In the genomic region with DNA sequence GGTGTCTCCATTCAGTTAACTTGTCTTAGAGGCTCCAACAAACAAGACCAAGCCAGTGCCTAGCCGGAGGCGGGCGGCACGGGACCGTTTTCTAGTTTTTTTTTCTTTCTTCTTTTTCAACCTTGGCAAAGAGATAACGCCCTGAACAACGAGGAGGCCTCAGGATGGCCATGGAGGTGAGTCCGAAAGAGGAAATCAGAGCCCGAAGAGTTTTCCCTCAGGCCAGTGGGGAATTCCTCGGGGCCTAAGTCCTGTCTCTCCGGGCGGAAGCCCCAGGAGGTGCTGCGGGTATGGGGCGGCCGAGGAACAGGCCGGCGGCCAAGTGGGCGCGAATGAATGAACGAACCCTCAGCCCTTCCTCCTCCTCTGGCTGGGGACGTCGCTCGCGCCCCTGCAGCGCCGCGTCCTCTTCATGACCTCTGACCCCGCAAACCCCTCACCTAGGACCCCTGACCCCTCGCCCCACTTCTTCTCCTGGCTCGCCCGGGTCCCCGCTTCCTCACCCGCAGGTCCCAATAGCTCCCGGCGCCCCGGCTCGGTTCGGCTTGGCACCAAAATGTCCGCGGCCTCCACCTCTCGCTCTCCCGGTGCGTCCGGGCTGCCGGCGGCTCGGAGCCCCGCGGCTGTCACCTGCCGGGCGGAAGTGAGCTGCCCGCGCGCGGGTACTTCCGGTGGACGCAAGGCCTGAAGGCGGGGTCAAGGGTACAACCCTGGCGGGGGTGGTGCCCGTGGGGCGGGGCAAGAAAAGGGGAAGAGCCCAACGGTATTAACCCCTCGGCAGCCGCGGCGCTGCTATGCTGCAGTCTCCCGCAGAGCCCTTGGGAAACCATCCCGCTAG, we compare ENCODE assay signal across 1 cellular context.
TF ChIP-seq lines count a peak whose summit lies in the region.

A gene (minus strand): TSS at position 650 of the 838 bp plus-strand sequence. CDS start 21,327 bp downstream, outside the sequence.

TF ChIP-seq in HepG2, 621 proteins besides CTCF, POLR2A, EP300 and RAD21 (continued from another document and continues in another):
- TF ChIP-seq, protein P1, sequence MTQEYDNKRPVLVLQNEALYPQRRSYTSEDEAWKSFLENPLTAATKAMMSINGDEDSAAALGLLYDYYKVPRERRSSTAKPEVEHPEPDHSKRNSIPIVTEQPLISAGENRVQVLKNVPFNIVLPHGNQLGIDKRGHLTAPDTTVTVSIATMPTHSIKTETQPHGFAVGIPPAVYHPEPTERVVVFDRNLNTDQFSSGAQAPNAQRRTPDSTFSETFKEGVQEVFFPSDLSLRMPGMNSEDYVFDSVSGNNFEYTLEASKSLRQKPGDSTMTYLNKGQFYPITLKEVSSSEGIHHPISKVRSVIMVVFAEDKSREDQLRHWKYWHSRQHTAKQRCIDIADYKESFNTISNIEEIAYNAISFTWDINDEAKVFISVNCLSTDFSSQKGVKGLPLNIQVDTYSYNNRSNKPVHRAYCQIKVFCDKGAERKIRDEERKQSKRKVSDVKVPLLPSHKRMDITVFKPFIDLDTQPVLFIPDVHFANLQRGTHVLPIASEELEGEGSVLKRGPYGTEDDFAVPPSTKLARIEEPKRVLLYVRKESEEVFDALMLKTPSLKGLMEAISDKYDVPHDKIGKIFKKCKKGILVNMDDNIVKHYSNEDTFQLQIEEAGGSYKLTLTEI (CRISPR knock-in tag; conservative IDR thresholded peaks at IDR 0.05) = no peak
- TF ChIP-seq REXO4 (CRISPR knock-in tag; IDR thresholded peaks at IDR 0.05; ENCODE audit: borderline replicate concordance) (no peak), ERF (CRISPR knock-in tag; IDR thresholded peaks at IDR 0.05) (peak; percentile 83; the same call in 1 of the 2 replicates), JUN (CRISPR knock-in tag; IDR thresholded peaks at IDR 0.05) (no peak), MIER3 (CRISPR knock-in tag; IDR thresholded peaks at IDR 0.05; ENCODE audit: borderline replicate concordance) (peak; percentile 78; the same call in 1 of the 2 replicates), ZEB1 (IDR thresholded peaks at IDR 0.05; ENCODE audit: insufficient replicate concordance, low read depth) (peak; percentile 80), YEATS2 (CRISPR knock-in tag; IDR thresholded peaks at IDR 0.05; ENCODE audit: borderline replicate concordance) (peak; percentile 72; the same call in 1 of the 2 replicates), NR2C2 (CRISPR knock-in tag; IDR thresholded peaks at IDR 0.05; ENCODE audit: borderline replicate concordance) (peak; percentile 96), ZNF777 (CRISPR knock-in tag; IDR thresholded peaks at IDR 0.05) (peak; percentile 22; the same call in 1 of the 2 replicates), TCF12 (IDR thresholded peaks at IDR 0.05) (no peak), TCF12 (CRISPR knock-in tag; IDR thresholded peaks at IDR 0.05) (0 out of 2 replicates have a peak, but pooled peaks have one; percentile 80), GATA4 (IDR thresholded peaks at IDR 0.05; ENCODE audit: borderline replicate concordance, low read depth) (no peak), ARHGAP35 (CRISPR knock-in tag; IDR thresholded peaks at IDR 0.05; ENCODE audit: borderline replicate concordance) (peak; percentile 85; the same call in 1 of the 2 replicates), HNRNPH1 (optimal IDR thresholded peaks at IDR 0.05; ENCODE audit: low read depth, low read length) (no peak), HIVEP1 (CRISPR knock-in tag; IDR thresholded peaks at IDR 0.05) (peak; percentile 86), ZNF274 (CRISPR knock-in tag; IDR thresholded peaks at IDR 0.05) (0 out of 2 replicates have a peak, but pooled peaks have one; percentile 52), TBX2 (CRISPR knock-in tag; IDR thresholded peaks at IDR 0.05; ENCODE audit: borderline replicate concordance) (peak; percentile 87), ZNF451 (CRISPR knock-in tag; IDR thresholded peaks at IDR 0.05) (no peak; the same call in 1 of the 2 replicates), GABPA (IDR thresholded peaks at IDR 0.05; ENCODE audit: low read depth, low read length) (peak; percentile 97), GABPA (CRISPR knock-in tag; IDR thresholded peaks at IDR 0.05; ENCODE audit: low read depth) (peak; percentile 92), SPEN (CRISPR knock-in tag; IDR thresholded peaks at IDR 0.05; ENCODE audit: low read depth) (peak; percentile 37; the same call in 1 of the 2 replicates), GABPB1 (CRISPR knock-in tag; IDR thresholded peaks at IDR 0.05) (peak; percentile 98), ZNF33B (CRISPR knock-in tag; IDR thresholded peaks at IDR 0.05) (0 out of 2 replicates have a peak, but pooled peaks have one; percentile 35), EED (CRISPR knock-in tag; IDR thresholded peaks at IDR 0.05) (no peak), NPAS2 (CRISPR knock-in tag; IDR thresholded peaks at IDR 0.05; ENCODE audit: borderline replicate concordance) (no peak), SALL1 (CRISPR knock-in tag; IDR thresholded peaks at IDR 0.05) (peak; percentile 78; the same call in 1 of the 2 replicates), ZNF776 (CRISPR knock-in tag; IDR thresholded peaks at IDR 0.05) (0 out of 2 replicates have a peak, but pooled peaks have one; percentile 72), ETV6 (CRISPR knock-in tag; conservative IDR thresholded peaks at IDR 0.05) (peak; percentile 62; the same call in 1 of the 2 replicates), ZNF234 (CRISPR knock-in tag; conservative IDR thresholded peaks at IDR 0.05) (no peak), ZIK1 (CRISPR knock-in tag; IDR thresholded peaks at IDR 0.05; ENCODE audit: borderline replicate concordance, low read depth) (0 out of 2 replicates have a peak, but pooled peaks have one; percentile 39), NFKB2 (CRISPR knock-in tag; IDR thresholded peaks at IDR 0.05; ENCODE audit: borderline replicate concordance) (peak; percentile 52; the same call in 1 of the 2 replicates), ZNF792 (CRISPR knock-in tag; IDR thresholded peaks at IDR 0.05) (0 out of 2 replicates have a peak, but pooled peaks have one; percentile 26), THAP11 (CRISPR knock-in tag; IDR thresholded peaks at IDR 0.05) (peak; percentile 83), NR2F6 (IDR thresholded peaks at IDR 0.05) (peak; percentile 74), NR2F6 (CRISPR knock-in tag; IDR thresholded peaks at IDR 0.05) (peak; percentile 87), MED1 (CRISPR knock-in tag; IDR thresholded peaks at IDR 0.05) (peak; percentile 54), BORCS8-MEF2B (CRISPR knock-in tag; IDR thresholded peaks at IDR 0.05) (0 out of 2 replicates have a peak, but pooled peaks have one; percentile 40), BRD4 (CRISPR knock-in tag; IDR thresholded peaks at IDR 0.05) (no peak), FOXK1 (CRISPR knock-in tag; IDR thresholded peaks at IDR 0.05; ENCODE audit: borderline replicate concordance, low read depth) (peak; percentile 81), MYC (CRISPR knock-in tag; IDR thresholded peaks at IDR 0.05; ENCODE audit: borderline replicate concordance) (peak; percentile 62; the same call in 1 of the 2 replicates), TAF1 (CRISPR knock-in tag; IDR thresholded peaks at IDR 0.05) (peak; percentile 57), ZBTB38 (CRISPR knock-in tag; IDR thresholded peaks at IDR 0.05) (0 out of 2 replicates have a peak, but pooled peaks have one; percentile 37), ZNF501 (CRISPR knock-in tag; IDR thresholded peaks at IDR 0.05) (0 out of 2 replicates have a peak, but pooled peaks have one; percentile 54)
- TF ChIP-seq, protein P2, sequence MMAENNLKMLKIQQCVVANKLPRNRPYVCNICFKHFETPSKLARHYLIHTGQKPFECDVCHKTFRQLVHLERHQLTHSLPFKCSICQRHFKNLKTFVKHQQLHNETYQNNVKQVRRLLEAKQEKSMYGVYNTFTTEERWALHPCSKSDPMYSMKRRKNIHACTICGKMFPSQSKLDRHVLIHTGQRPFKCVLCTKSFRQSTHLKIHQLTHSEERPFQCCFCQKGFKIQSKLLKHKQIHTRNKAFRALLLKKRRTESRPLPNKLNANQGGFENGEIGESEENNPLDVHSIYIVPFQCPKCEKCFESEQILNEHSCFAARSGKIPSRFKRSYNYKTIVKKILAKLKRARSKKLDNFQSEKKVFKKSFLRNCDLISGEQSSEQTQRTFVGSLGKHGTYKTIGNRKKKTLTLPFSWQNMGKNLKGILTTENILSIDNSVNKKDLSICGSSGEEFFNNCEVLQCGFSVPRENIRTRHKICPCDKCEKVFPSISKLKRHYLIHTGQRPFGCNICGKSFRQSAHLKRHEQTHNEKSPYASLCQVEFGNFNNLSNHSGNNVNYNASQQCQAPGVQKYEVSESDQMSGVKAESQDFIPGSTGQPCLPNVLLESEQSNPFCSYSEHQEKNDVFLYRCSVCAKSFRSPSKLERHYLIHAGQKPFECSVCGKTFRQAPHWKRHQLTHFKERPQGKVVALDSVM (CRISPR knock-in tag; IDR thresholded peaks at IDR 0.05) = 0 out of 2 replicates have a peak, but pooled peaks have one; percentile 45
- TF ChIP-seq, protein P3, sequence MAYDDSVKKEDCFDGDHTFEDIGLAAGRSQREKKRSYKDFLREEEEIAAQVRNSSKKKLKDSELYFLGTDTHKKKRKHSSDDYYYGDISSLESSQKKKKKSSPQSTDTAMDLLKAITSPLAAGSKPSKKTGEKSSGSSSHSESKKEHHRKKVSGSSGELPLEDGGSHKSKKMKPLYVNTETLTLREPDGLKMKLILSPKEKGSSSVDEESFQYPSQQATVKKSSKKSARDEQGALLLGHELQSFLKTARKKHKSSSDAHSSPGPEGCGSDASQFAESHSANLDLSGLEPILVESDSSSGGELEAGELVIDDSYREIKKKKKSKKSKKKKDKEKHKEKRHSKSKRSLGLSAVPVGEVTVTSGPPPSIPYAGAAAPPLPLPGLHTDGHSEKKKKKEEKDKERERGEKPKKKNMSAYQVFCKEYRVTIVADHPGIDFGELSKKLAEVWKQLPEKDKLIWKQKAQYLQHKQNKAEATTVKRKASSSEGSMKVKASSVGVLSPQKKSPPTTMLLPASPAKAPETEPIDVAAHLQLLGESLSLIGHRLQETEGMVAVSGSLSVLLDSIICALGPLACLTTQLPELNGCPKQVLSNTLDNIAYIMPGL (CRISPR knock-in tag; IDR thresholded peaks at IDR 0.05; ENCODE audit: borderline replicate concordance in 1 of 2, low read depth in 1 of 2) = peak; percentile 25 to 79; a peak in 3 of 4 replicates
- TF ChIP-seq, protein P4, sequence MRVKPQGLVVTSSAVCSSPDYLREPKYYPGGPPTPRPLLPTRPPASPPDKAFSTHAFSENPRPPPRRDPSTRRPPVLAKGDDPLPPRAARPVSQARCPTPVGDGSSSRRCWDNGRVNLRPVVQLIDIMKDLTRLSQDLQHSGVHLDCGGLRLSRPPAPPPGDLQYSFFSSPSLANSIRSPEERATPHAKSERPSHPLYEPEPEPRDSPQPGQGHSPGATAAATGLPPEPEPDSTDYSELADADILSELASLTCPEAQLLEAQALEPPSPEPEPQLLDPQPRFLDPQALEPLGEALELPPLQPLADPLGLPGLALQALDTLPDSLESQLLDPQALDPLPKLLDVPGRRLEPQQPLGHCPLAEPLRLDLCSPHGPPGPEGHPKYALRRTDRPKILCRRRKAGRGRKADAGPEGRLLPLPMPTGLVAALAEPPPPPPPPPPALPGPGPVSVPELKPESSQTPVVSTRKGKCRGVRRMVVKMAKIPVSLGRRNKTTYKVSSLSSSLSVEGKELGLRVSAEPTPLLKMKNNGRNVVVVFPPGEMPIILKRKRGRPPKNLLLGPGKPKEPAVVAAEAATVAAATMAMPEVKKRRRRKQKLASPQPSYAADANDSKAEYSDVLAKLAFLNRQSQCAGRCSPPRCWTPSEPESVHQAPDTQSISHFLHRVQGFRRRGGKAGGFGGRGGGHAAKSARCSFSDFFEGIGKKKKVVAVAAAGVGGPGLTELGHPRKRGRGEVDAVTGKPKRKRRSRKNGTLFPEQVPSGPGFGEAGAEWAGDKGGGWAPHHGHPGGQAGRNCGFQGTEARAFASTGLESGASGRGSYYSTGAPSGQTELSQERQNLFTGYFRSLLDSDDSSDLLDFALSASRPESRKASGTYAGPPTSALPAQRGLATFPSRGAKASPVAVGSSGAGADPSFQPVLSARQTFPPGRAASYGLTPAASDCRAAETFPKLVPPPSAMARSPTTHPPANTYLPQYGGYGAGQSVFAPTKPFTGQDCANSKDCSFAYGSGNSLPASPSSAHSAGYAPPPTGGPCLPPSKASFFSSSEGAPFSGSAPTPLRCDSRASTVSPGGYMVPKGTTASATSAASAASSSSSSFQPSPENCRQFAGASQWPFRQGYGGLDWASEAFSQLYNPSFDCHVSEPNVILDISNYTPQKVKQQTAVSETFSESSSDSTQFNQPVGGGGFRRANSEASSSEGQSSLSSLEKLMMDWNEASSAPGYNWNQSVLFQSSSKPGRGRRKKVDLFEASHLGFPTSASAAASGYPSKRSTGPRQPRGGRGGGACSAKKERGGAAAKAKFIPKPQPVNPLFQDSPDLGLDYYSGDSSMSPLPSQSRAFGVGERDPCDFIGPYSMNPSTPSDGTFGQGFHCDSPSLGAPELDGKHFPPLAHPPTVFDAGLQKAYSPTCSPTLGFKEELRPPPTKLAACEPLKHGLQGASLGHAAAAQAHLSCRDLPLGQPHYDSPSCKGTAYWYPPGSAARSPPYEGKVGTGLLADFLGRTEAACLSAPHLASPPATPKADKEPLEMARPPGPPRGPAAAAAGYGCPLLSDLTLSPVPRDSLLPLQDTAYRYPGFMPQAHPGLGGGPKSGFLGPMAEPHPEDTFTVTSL (CRISPR knock-in tag; IDR thresholded peaks at IDR 0.05; ENCODE audit: borderline replicate concordance) = 0 out of 2 replicates have a peak, but pooled peaks have one; percentile 21
- TF ChIP-seq, protein P5, sequence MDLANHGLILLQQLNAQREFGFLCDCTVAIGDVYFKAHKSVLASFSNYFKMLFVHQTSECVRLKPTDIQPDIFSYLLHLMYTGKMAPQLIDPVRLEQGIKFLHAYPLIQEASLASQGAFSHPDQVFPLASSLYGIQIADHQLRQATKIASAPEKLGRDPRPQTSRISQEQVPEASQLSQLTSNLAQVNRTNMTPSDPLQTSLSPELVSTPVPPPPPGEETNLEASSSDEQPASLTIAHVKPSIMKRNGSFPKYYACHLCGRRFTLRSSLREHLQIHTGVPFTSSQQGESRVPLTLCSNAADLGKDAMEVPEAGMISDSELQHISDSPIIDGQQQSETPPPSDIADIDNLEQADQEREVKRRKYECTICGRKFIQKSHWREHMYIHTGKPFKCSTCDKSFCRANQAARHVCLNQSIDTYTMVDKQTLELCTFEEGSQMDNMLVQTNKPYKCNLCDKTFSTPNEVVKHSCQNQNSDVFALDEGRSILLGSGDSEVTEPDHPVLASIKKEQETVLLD (CRISPR knock-in tag; IDR thresholded peaks at IDR 0.05; ENCODE audit: low read depth) = peak; percentile 57; the same call in 1 of the 2 replicates
- TF ChIP-seq, protein P6, sequence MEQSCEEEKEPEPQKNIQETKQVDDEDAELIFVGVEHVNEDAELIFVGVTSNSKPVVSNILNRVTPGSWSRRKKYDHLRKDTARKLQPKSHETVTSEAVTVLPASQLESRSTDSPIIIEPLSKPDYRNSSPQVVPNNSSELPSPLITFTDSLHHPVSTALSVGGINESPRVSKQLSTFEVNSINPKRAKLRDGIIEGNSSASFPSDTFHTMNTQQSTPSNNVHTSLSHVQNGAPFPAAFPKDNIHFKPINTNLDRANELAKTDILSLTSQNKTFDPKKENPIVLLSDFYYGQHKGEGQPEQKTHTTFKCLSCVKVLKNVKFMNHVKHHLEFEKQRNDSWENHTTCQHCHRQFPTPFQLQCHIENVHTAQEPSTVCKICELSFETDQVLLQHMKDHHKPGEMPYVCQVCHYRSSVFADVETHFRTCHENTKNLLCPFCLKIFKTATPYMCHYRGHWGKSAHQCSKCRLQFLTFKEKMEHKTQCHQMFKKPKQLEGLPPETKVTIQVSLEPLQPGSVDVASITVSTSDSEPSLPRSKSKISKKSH (CRISPR knock-in tag; IDR thresholded peaks at IDR 0.05; ENCODE audit: borderline replicate concordance) = peak; percentile 40; the same call in 1 of the 2 replicates
